In the genomic region with DNA sequence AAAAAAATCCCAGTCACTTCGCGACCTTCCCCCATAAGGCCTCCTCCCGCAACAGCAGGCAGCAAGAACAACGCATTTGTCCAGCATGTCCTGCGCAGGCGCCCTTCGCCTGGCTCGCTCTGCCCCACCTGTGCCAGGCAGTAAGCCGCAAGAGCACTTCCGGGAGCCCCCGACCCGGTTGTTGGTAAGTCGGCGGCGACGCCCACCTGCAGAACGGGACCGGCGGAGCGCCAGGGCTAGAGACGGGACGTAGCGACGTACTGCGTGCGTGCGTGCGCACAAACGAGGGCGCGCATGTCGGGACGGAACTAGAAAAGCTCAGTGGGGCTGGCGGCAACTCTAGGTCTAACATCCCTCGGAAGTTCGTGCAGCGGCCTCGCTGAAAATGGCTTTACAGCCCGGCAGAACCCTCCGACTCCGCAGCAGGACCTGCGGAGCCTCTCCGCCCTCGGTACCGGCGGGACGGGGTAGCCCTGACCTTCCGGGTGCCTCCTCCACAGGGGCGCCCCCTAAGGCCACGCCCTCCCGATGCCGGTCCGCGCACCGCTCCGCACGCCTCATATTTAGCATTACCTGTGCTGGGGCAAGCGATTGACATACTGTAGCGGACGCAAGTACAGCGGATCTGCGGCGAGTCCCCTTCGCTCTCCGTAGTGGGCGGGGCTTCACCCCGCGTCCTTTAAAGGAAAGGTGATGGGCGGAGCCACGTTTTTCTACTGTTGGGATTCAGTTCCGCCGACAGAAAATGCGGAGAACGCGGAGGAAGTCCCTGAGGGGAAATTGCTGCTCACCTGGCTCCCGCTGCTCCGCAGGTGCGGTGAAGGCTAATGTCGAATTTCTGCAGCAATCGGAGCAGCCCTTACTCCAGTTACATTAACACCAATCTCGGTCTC, we compare ENCODE assay signal across 8 cellular contexts. TPM values are rescaled to one million over a fixed set of nuclear protein-coding genes. Genes with fewer than 3 reads are reported as not detected.
DNase-seq lines count a peak whose midpoint lies in the region; TF ChIP-seq lines count a peak whose summit lies in the region.

A gene with protein sequence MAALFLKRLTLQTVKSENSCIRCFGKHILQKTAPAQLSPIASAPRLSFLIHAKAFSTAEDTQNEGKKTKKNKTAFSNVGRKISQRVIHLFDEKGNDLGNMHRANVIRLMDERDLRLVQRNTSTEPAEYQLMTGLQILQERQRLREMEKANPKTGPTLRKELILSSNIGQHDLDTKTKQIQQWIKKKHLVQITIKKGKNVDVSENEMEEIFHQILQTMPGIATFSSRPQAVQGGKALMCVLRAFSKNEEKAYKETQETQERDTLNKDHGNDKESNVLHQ (minus strand): TSS at position 629 of the 893 bp plus-strand sequence. CDS start 10,116 bp downstream, outside the sequence.

- H3K4me3 Mint-ChIP-seq in HFFc6, result peak within 1 kb of the TSS; percentile 94

- TF ChIP-seq CTCF in HFFc6 (IDR thresholded peaks at IDR 0.05), result peak; percentile 34; the same call in 1 of the 2 replicates
- TF ChIP-seq CTCF in NB4 (IDR thresholded peaks at IDR 0.05; ENCODE audit: low read depth, low read length), result no peak
- TF ChIP-seq CTCF in suprapubic skin (IDR thresholded peaks at IDR 0.05), result no peak

- WGBS in suprapubic skin, result under 1% methylated on average over 56 of the region's 81 CpGs

- H3K9me3 ChIP-seq in SK-N-MC (ENCODE audit: low read depth, low read length) (no peaks in the 10 kb centered on the region), suprapubic skin (no peaks in the 10 kb centered on the region)

- H3K27me3 Mint-ChIP-seq in HFFc6 (ENCODE audit: insufficient read depth), result no peaks in the 10 kb centered on the region; the same call in none of the 2 replicates

- H3K36me3 Mint-ChIP-seq in HFFc6 (ENCODE audit: low read depth), result peaks cover 7% of the 10 kb centered on the region

- H3K27me3 ChIP-seq in suprapubic skin, result no peaks in the 10 kb centered on the region

- H3K9me3 Mint-ChIP-seq in HFFc6, result no peaks in the 10 kb centered on the region

- TF ChIP-seq EP300 in suprapubic skin (IDR thresholded peaks at IDR 0.05), result no peak

- peak within 1 kb of the TSS; percentile 77 for H3K27ac Mint-ChIP-seq in HFFc6

- H3K4me3 ChIP-seq in NB4 (ENCODE audit: low read depth, low read length), result peak within 1 kb of the TSS; percentile 83
- peak within 1 kb of the TSS; percentile 94 for H3K4me3 ChIP-seq in SK-N-MC
- peak within 1 kb of the TSS; percentile 95 for H3K4me3 ChIP-seq in suprapubic skin

- H3K9ac ChIP-seq in SK-N-MC (ENCODE audit: insufficient read length), result peak within 1 kb of the TSS; percentile 91

- peaks cover 38% of the 10 kb centered on the region for H3K4me1 Mint-ChIP-seq in HFFc6 (ENCODE audit: low read depth)

- peak within 1 kb of the TSS; percentile 97 for H3K27ac ChIP-seq in SK-N-MC
- peak within 1 kb of the TSS; percentile 99 for H3K27ac ChIP-seq in suprapubic skin

- peak; percentile 92 for TF ChIP-seq POLR2A in NB4 (IDR thresholded peaks at IDR 0.05; ENCODE audit: extremely low read depth, insufficient read length)
- TF ChIP-seq POLR2A in suprapubic skin (IDR thresholded peaks at IDR 0.05), result peak in 1 of 2 donors; percentile 60

- DNase-seq in GM04504 (ENCODE audit: low read depth), result peak; percentile 57
- DNase-seq in HFFc6, result peak; percentile 78
- peak; percentile 97 for DNase-seq in NB4 (ENCODE audit: low read depth)
- DNase-seq in SK-N-MC (ENCODE audit: low read depth, low spot score), result peak; percentile 76
- DNase-seq in activated naive CD4-positive, alpha-beta T cell treated with anti-CD3 and anti-CD28 coated beads, Interleukin-2, amount 50 U/mL, for 16 hours, result peak; percentile 98
- DNase-seq in germinal center (ENCODE audit: low spot score), result peak; percentile 93
- DNase-seq in nucleus accumbens (lab: John Stamatoyannopoulos, UW), result peak; percentile 28 to 97 (median 88)
- peak; percentile 96 to 97 for DNase-seq in suprapubic skin (ENCODE audit: low spot score in 2 of 2)

- H3K36me3 ChIP-seq in SK-N-MC (ENCODE audit: insufficient read depth, low read length), result no peaks in the 10 kb centered on the region
- H3K36me3 ChIP-seq in suprapubic skin, result no peaks in the 10 kb centered on the region

- peaks cover 37% of the 10 kb centered on the region for H3K4me1 ChIP-seq in suprapubic skin

RNA-seq across cellular contexts. Expression of the gene that starts here (rescaled TPM):
- 10 to 100 TPM; 26.4 to 39.4 (median 33.2) TPM for total RNA-seq in HFFc6 (2021; fragmentation: NEBNext Ultra II Directional; extraction: Animal tissue kit (Norgen Biotek cat#: 25700))
- total RNA-seq in suprapubic skin, result 10 to 100 TPM; 42.1 to 66.9 (median 48.0) TPM

Comparison
In these comparisons a context has a peak if more than half of its experiments do, and no peak if none do; other contexts are left out.
1. Peak in every context shown above with its lines: DNase-seq, H3K4me3 ChIP-seq and H3K27ac ChIP-seq.